15 cellular contexts compared by ENCODE assay signal in the genomic region with DNA sequence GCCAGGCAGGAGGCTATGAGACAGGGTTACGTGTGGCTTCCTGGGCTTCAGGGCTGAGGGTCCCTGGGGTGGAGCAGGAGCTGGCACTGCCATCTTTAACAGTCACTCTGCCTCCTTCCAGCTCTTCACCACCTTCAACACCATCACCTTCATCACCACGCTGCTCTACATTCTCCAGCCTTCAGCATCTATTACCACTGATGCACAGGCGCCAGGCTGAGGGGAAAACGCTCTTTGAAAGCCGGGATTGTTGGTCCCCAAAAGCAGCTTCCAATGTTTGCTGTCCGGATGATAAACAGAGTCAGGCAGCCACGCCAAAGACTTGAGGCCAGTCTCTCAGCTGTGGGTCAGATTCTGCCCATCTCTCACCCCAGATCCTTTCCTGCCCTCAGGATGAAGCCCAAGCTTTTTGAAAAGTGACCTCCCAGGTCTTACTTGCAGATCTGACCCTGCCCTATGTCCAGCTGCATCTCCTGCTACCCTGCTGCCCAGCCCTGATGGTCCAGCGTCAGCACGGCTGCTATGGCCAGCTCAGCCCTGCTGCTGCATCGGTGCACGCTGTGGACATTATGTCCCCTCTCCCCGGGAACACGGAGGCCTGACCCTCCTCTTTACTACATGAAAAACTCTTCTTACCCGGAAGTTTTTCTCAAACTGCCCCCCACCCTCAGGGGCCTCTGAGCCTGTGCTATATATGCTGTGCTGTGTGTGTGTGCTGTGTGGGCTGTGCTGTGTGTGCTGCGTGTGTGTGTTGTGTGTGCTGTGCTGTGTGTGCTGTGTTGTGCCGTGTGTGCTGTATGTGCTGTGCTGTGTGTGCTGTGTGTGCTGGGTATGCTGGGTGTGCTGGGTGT. TPM values are rescaled to one million over a fixed set of nuclear protein-coding genes. Genes with fewer than 3 reads are reported as not detected.
DNase-seq lines count a peak whose midpoint lies in the region; ATAC-seq and TF ChIP-seq lines count a peak whose summit lies in the region.
"Had no signal": no experiment of that assay in that cellular context is flagged by ENCODE, and none has a peak within 500 bp of the region (broad histone marks: within the 10 kb centered on the region; RNA-seq: fewer than 3 reads in every experiment).

No MANE protein-coding gene starts in this region.

- intact Hi-C loops in cardiac septum (cut with DNase I): no loop called here
- intact Hi-C loops in left ventricle myocardium superior (cut with micrococcal nuclease): no loop called here
- intact Hi-C loops in prostate gland (cut with DNase I): no loop called here

- TF ChIP-seq EP300 in suprapubic skin (IDR thresholded peaks at IDR 0.05): no peak

- H3K4me3 Mint-ChIP-seq in glutamatergic neuron (ENCODE audit: unreplicated experiment) (no peak overlapping the region), neural crest cell (no peak overlapping the region)
- H3K4me3 Mint-ChIP-seq: CD4-positive, alpha-beta T cell had no signal

- H3K27ac ChIP-seq in suprapubic skin (no peak overlapping the region), prostate gland (no peak overlapping the region)

- peaks cover 6% of the 10 kb centered on the region for H3K4me1 ChIP-seq in suprapubic skin
- no peaks in the 10 kb centered on the region for H3K4me1 ChIP-seq in prostate gland (replicated peaks)

- TF ChIP-seq CTCF in glutamatergic neuron (IDR thresholded peaks at IDR 0.05; ENCODE audit: partially characterized antibody, unreplicated experiment) (no peak), neural crest cell (conservative IDR thresholded peaks at IDR 0.05) (no peak), suprapubic skin (IDR thresholded peaks at IDR 0.05) (no peak), prostate gland (IDR thresholded peaks at IDR 0.05) (no peak)

- peaks cover 7% of the 10 kb centered on the region for H3K27me3 Mint-ChIP-seq in glutamatergic neuron (ENCODE audit: unreplicated experiment)
- H3K27me3 Mint-ChIP-seq in neural crest cell (ENCODE audit: low read depth): peaks cover 14% of the 10 kb centered on the region

- H3K27me3 ChIP-seq in suprapubic skin (peaks cover 32% of the 10 kb centered on the region), prostate gland (replicated peaks; ENCODE audit: insufficient read depth) (no peaks in the 10 kb centered on the region)

- H3K36me3 ChIP-seq in suprapubic skin (no peaks in the 10 kb centered on the region), prostate gland (no peaks in the 10 kb centered on the region)

- H3K4me1 Mint-ChIP-seq in glutamatergic neuron (ENCODE audit: low read depth, unreplicated experiment): no peaks in the 10 kb centered on the region
- peaks cover 19% of the 10 kb centered on the region for H3K4me1 Mint-ChIP-seq in neural crest cell

- H3K4me3 ChIP-seq in suprapubic skin (no peak overlapping the region), prostate gland (no peak overlapping the region)
- H3K4me3 ChIP-seq: GM12878 had no signal

- WGBS in suprapubic skin: 81% methylated on average over 16 of the region's 16 CpGs
- WGBS in prostate gland: 80% methylated on average over 16 of the region's 16 CpGs

- H3K27ac Mint-ChIP-seq in glutamatergic neuron (ENCODE audit: unreplicated experiment) (no peak overlapping the region), neural crest cell (ENCODE audit: unreplicated experiment) (peak overlapping the region; percentile 60)
- H3K27ac Mint-ChIP-seq: CD4-positive, alpha-beta T cell had no signal

- H3K9me3 Mint-ChIP-seq in glutamatergic neuron (ENCODE audit: unreplicated experiment): peaks cover 4% of the 10 kb centered on the region
- H3K9me3 Mint-ChIP-seq in neural crest cell: no peaks in the 10 kb centered on the region
- H3K9me3 Mint-ChIP-seq: CD4-positive, alpha-beta T cell had no signal

- no peak for ATAC-seq in left ventricle myocardium superior
- ATAC-seq: PC-3 had no signal

- DNase-seq in cardiac septum (ENCODE audit: low spot score): peak; percentile 69
- DNase-seq in left ventricle myocardium superior: no peak
- DNase-seq in glutamatergic neuron: peak; percentile 8
- DNase-seq in neural crest cell (ENCODE audit: low read depth, low spot score): no peak
- peak; percentile 20 to 48 for DNase-seq in suprapubic skin (ENCODE audit: low spot score in 2 of 2)
- no peak for DNase-seq in glomerular visceral epithelial cell (ENCODE audit: extremely low spot score)
- DNase-seq in prostate gland (ENCODE audit: low spot score): no peak
- DNase-seq in occipital lobe (lab: John Stamatoyannopoulos, UW): no peak
- DNase-seq: CD4-positive, alpha-beta T cell; DMS79; HCEC 1CT; NCI-H2107; PC-3 had no signal

- TF ChIP-seq POLR2A in suprapubic skin (IDR thresholded peaks at IDR 0.05) (no peak), prostate gland (IDR thresholded peaks at IDR 0.05) (no peak)

- H3K36me3 Mint-ChIP-seq in glutamatergic neuron (ENCODE audit: unreplicated experiment): no peaks in the 10 kb centered on the region
- H3K36me3 Mint-ChIP-seq in neural crest cell (ENCODE audit: low read depth): no peaks in the 10 kb centered on the region

- H3K9me3 ChIP-seq in suprapubic skin (no peaks in the 10 kb centered on the region), prostate gland (no peaks in the 10 kb centered on the region)

RNA-seq across cellular contexts. Expression of gene MAL, which starts 31.2 kb away (rescaled TPM):
- total RNA-seq in cardiac septum (8.3 TPM), left ventricle myocardium superior (3.9 TPM), glutamatergic neuron (ENCODE audit: unreplicated experiment) (9.0 TPM), neural crest cell (0.48 and 0.65 TPM in 2 replicates), suprapubic skin (10 to 100 TPM in 3 of 4 donors, 1 to 10 TPM in 1; 6.5 to 29.4 (median 11.8) TPM), prostate gland (1 to 10 TPM; 3.1 to 8.0 TPM), occipital lobe (not detected)
- total RNA-seq: G401 had no signal

Comparison
In these comparisons a context has a peak if more than half of its experiments do, and no peak if none do; other contexts are left out.
1. DNase-seq: peak in cardiac septum (single experiment), glutamatergic neuron (single experiment) and suprapubic skin (2 of 2); none in left ventricle myocardium superior (single experiment), neural crest cell (single experiment), glomerular visceral epithelial cell (single experiment), prostate gland (single experiment) and occipital lobe (single experiment).